Comparison of ENCODE assay signal across 24 cellular contexts in genomic region chr7:119963654-119964053, GRCh38.
A peak's percentile ranks its signal among the peaks of the same experiment; 100 is the strongest.
DNase-seq lines count a peak whose midpoint lies in the region; ATAC-seq, FAIRE-seq and TF ChIP-seq lines count a peak whose summit lies in the region.
"Had no signal": no experiment of that assay in that cellular context is flagged by ENCODE, and none has a peak within 500 bp of the region (broad histone marks: within the 10 kb centered on the region; RNA-seq: fewer than 3 reads in every experiment).

No MANE protein-coding gene starts in this region.

- intact Hi-C loops in HCT116 (cut with micrococcal nuclease) (no loop called here), kidney (cut with DNase I) (no loop called here)

- no peak overlapping the region for H3K14ac ChIP-seq in mesenchymal stem cell (ENCODE audit: low read length in 2 of 2)

- H3K9ac ChIP-seq in HCT116 (ENCODE audit: low read length) (no peak overlapping the region), OCI-LY3 (ENCODE audit: low read length) (no peak overlapping the region), mesenchymal stem cell (ENCODE audit: low read length) (no peak overlapping the region), kidney (ENCODE audit: low read length in 2 of 2) (no peak overlapping the region)
- H3K9ac ChIP-seq: SK-N-SH had no signal

- H3K23ac ChIP-seq in mesenchymal stem cell (ENCODE audit: low read length in 2 of 2) = no peak overlapping the region

- H3K4me2 ChIP-seq in HCT116 (ENCODE audit: low read length) (no peak overlapping the region), OCI-LY3 (ENCODE audit: low read length) (no peak overlapping the region), mesenchymal stem cell (ENCODE audit: low read length, poor library complexity, severe bottlenecking) (no peak overlapping the region)
- H3K4me2 ChIP-seq: A549, SK-N-SH had no signal

- TF ChIP-seq RAD21 in HCT116 (IDR thresholded peaks at IDR 0.05; ENCODE audit: low read depth) = no peak

- peaks cover 6% of the 10 kb centered on the region for H3K9me3 Mint-ChIP-seq in natural killer cell treated with Interleukin-12 subunit alpha and Interleukin-12 subunit beta and Interleukin-15 and Interleukin-18, amount 100 ng/mL, for 72 hours

- H3K4me1 ChIP-seq in HCT116 (ENCODE audit: control insufficient read depth in 1 of 2, insufficient read depth in 2 of 2, low read length in 2 of 2) = no peaks in the 10 kb centered on the region
- no peaks in the 10 kb centered on the region for H3K4me1 ChIP-seq in OCI-LY3 (ENCODE audit: low read length)
- H3K4me1 ChIP-seq in mesenchymal stem cell (ENCODE audit: control insufficient read depth, insufficient read depth, low read depth, low read length) = no peaks in the 10 kb centered on the region
- H3K4me1 ChIP-seq in kidney (ENCODE audit: control insufficient read depth in 1 of 2, insufficient read depth in 1 of 2, low read depth in 1 of 2, low read length in 2 of 2) = no peaks in the 10 kb centered on the region
- H3K4me1 ChIP-seq: A549 had no signal

- no peaks in the 10 kb centered on the region for H3K27me3 Mint-ChIP-seq in natural killer cell treated with Interleukin-12 subunit alpha and Interleukin-12 subunit beta and Interleukin-15 and Interleukin-18, amount 100 ng/mL, for 72 hours

- H2BK12ac ChIP-seq in mesenchymal stem cell (ENCODE audit: low read length in 2 of 2) = no peak overlapping the region

- H2BK5ac ChIP-seq in mesenchymal stem cell (ENCODE audit: low read depth, low read length, poor library complexity, severe bottlenecking) = no peak overlapping the region

- H3K9me3 ChIP-seq in HCT116 (ENCODE audit: control insufficient read depth in 1 of 2, insufficient read depth in 1 of 2, low read depth in 1 of 2, low read length in 2 of 2) = no peaks in the 10 kb centered on the region
- H3K9me3 ChIP-seq in OCI-LY3 (ENCODE audit: insufficient read depth, low read length) = no peaks in the 10 kb centered on the region
- no peaks in the 10 kb centered on the region for H3K9me3 ChIP-seq in mesenchymal stem cell (ENCODE audit: control insufficient read depth, low read length)
- no peaks in the 10 kb centered on the region for H3K9me3 ChIP-seq in kidney (ENCODE audit: control insufficient read depth in 1 of 2, low read length in 2 of 2)
- H3K9me3 ChIP-seq: A549, SK-N-SH had no signal

- no peak overlapping the region for H3K4me3 Mint-ChIP-seq in natural killer cell treated with Interleukin-12 subunit alpha and Interleukin-12 subunit beta and Interleukin-15 and Interleukin-18, amount 100 ng/mL, for 72 hours
- H3K4me3 Mint-ChIP-seq: CD14-positive monocyte had no signal

- TF ChIP-seq CTCF in HCT116 (IDR thresholded peaks at IDR 0.05 in 2 of 3, conservative IDR thresholded peaks at IDR 0.05 in 1 of 3; ENCODE audit: borderline replicate concordance in 1 of 3, insufficient read depth in 1 of 3, low read depth in 2 of 3, low read length in 2 of 3) = no peak
- TF ChIP-seq CTCF in OCI-LY3 (IDR thresholded peaks at IDR 0.05; ENCODE audit: low read depth, low read length) = no peak
- TF ChIP-seq CTCF in kidney (IDR thresholded peaks at IDR 0.05; ENCODE audit: borderline replicate concordance, extremely low read depth, insufficient read depth) = no peak

- no peak overlapping the region for H4K91ac ChIP-seq in mesenchymal stem cell (ENCODE audit: low read length)

- H2AK5ac ChIP-seq in mesenchymal stem cell (ENCODE audit: low read length, severe bottlenecking) = no peak overlapping the region

- no peak overlapping the region for H2BK15ac ChIP-seq in mesenchymal stem cell (ENCODE audit: low read depth, poor library complexity, severe bottlenecking)

- no peak for TF ChIP-seq POLR2A in HCT116 (IDR thresholded peaks at IDR 0.05; ENCODE audit: borderline replicate concordance, extremely low read depth, insufficient read depth, insufficient read length)

- no peak overlapping the region for H3K27ac Mint-ChIP-seq in natural killer cell treated with Interleukin-12 subunit alpha and Interleukin-12 subunit beta and Interleukin-15 and Interleukin-18, amount 100 ng/mL, for 72 hours
- H3K27ac Mint-ChIP-seq: CD14-positive monocyte had no signal

- no peaks in the 10 kb centered on the region for H3K27me3 ChIP-seq in HCT116 (ENCODE audit: insufficient read depth, low read length)
- H3K27me3 ChIP-seq in OCI-LY3 (ENCODE audit: low read depth, low read length) = no peaks in the 10 kb centered on the region
- no peaks in the 10 kb centered on the region for H3K27me3 ChIP-seq in mesenchymal stem cell (ENCODE audit: control insufficient read depth in 1 of 2, insufficient read depth in 1 of 2, low read length in 2 of 2)

- no peak overlapping the region for H4K8ac ChIP-seq in mesenchymal stem cell (ENCODE audit: low read length)

- no peak overlapping the region for H2BK120ac ChIP-seq in mesenchymal stem cell (ENCODE audit: low read depth, low read length)

- H4K20me1 ChIP-seq in HCT116 (ENCODE audit: insufficient read depth) = no peaks in the 10 kb centered on the region
- no peaks in the 10 kb centered on the region for H4K20me1 ChIP-seq in OCI-LY3 (ENCODE audit: insufficient read depth, low read length)

- RAD21 ChIA-PET in HCT116 (lab: Charles Lee; ENCODE audit: low non-redundant PET in 1 of 2, low total read pairs in 2 of 2, uncharacterized antibody in 2 of 2, unreplicated experiment in 2 of 2) = no interaction called here

- CTCF ChIA-PET in HCT116 (lab: Charles Lee) = no interaction called here

- no TSS peak for BruUV-seq in HCT116 (replicated peaks; lab: Mats Ljungman, UMichigan)

- no peak for ATAC-seq in HCT116
- ATAC-seq in natural killer cell treated with Interleukin-12 subunit alpha and Interleukin-12 subunit beta and Interleukin-15 and Interleukin-18, amount 100 ng/mL, for 72 hours = no peak
- ATAC-seq: A549, HepG2, Panc1 had no signal

- DNase-seq in HCT116 (ENCODE audit: low read depth, low spot score) (no peak), amniotic epithelial cell (ENCODE audit: low read depth) (peak; percentile 29), mesenchymal stem cell (peak; percentile 24), kidney (no peak), dedifferentiated amniotic fluid mesenchymal stem cell (ENCODE audit: extremely low spot score) (no peak), activated gamma-delta T cell (lab: John Stamatoyannopoulos, UW) (no peak)
- DNase-seq in natural killer cell treated with Interleukin-12 subunit alpha and Interleukin-12 subunit beta and Interleukin-15 and Interleukin-18, amount 100 ng/mL, for 72 hours (ENCODE audit: low spot score) = no peak
- DNase-seq: GF-D8, Kasumi-1, NCI-H1417 treated with DMSO at 0.1 percent for 48 hours, NCI-H2029, NCI-H2171, NCI-H510A, NCI-H774, Right ventricle myocardium superior, SK-N-SH had no signal

- no peaks in the 10 kb centered on the region for H3K4me1 Mint-ChIP-seq in natural killer cell treated with Interleukin-12 subunit alpha and Interleukin-12 subunit beta and Interleukin-15 and Interleukin-18, amount 100 ng/mL, for 72 hours (ENCODE audit: low read depth in 2 of 2)
- H3K4me1 Mint-ChIP-seq: CD14-positive monocyte had no signal

- H3K79me2 ChIP-seq in HCT116 (ENCODE audit: insufficient read depth, low read length) (no peaks in the 10 kb centered on the region), OCI-LY3 (ENCODE audit: low read length) (no peaks in the 10 kb centered on the region)

- no peak overlapping the region for H3K18ac ChIP-seq in mesenchymal stem cell (ENCODE audit: low read depth in 1 of 2, low read length in 2 of 2)

- H3K4me3 ChIP-seq in HCT116 (replicated peaks in 1 of 2; ENCODE audit: low read depth in 1 of 2, low read length in 2 of 2) = no peak overlapping the region
- no peak overlapping the region for H3K4me3 ChIP-seq in OCI-LY3 (ENCODE audit: low read length)
- H3K4me3 ChIP-seq in mesenchymal stem cell (ENCODE audit: insufficient read depth in 1 of 2, low read depth in 1 of 2, low read length in 2 of 2) = no peak overlapping the region
- no peak overlapping the region for H3K4me3 ChIP-seq in kidney (ENCODE audit: low read length in 2 of 2)
- H3K4me3 ChIP-seq: A549 had no signal

- no peak overlapping the region for H3K27ac ChIP-seq in HCT116 (ENCODE audit: low read depth, low read length)
- H3K27ac ChIP-seq in OCI-LY3 (ENCODE audit: low read length) = no peak overlapping the region
- H3K27ac ChIP-seq in mesenchymal stem cell (ENCODE audit: low read length, poor library complexity, severe bottlenecking) = no peak overlapping the region
- H3K27ac ChIP-seq in kidney (ENCODE audit: low read depth in 2 of 2, low read length in 2 of 2) = no peak overlapping the region
- H3K27ac ChIP-seq: A549 had no signal

- no peak overlapping the region for H3K4ac ChIP-seq in mesenchymal stem cell (ENCODE audit: low read depth in 1 of 2, low read length in 2 of 2)

- H3K79me1 ChIP-seq in mesenchymal stem cell (replicated peaks; ENCODE audit: low read length, poor library complexity, severe bottlenecking) = no peaks in the 10 kb centered on the region

- POLR2A ChIA-PET in HCT116 (lab: Charles Lee) = no interaction called here

- H3K9me2 ChIP-seq in HCT116 (ENCODE audit: insufficient read depth) = no peaks in the 10 kb centered on the region
- H3K9me2 ChIP-seq: SK-N-SH had no signal

- peak overlapping the region; percentile 68 for H2AFZ ChIP-seq in HCT116 (ENCODE audit: low read depth, low read length, poor library complexity, severe bottlenecking)
- H2AFZ ChIP-seq in OCI-LY3 (ENCODE audit: low read depth, low read length) = peak overlapping the region; percentile 51; the same call in 1 of the 2 replicates
- H2AFZ ChIP-seq in mesenchymal stem cell (ENCODE audit: low read depth, low read length) = no peak overlapping the region

- FAIRE-seq in kidney (lab: Jason Lieb, UNC) = no peak
- FAIRE-seq: A549, GM12891, GM18507, H1, HepG2 had no signal

- H3K36me3 ChIP-seq in HCT116 (ENCODE audit: control insufficient read depth in 1 of 2, insufficient read depth in 2 of 2, low read length in 2 of 2) = no peaks in the 10 kb centered on the region
- H3K36me3 ChIP-seq in OCI-LY3 (replicated peaks; ENCODE audit: low read depth, low read length) = no peaks in the 10 kb centered on the region
- no peaks in the 10 kb centered on the region for H3K36me3 ChIP-seq in mesenchymal stem cell (ENCODE audit: control insufficient read depth in 1 of 2, insufficient read depth in 2 of 2, low read depth in 1 of 2, low read length in 2 of 2)
- H3K36me3 ChIP-seq in kidney (ENCODE audit: control insufficient read depth in 1 of 2, insufficient read depth in 2 of 2, low read length in 2 of 2) = no peaks in the 10 kb centered on the region

- no peaks in the 10 kb centered on the region for H3K36me3 Mint-ChIP-seq in natural killer cell treated with Interleukin-12 subunit alpha and Interleukin-12 subunit beta and Interleukin-15 and Interleukin-18, amount 100 ng/mL, for 72 hours
- H3K36me3 Mint-ChIP-seq: CD14-positive monocyte had no signal

TF ChIP-seq in HCT116, 20 proteins besides CTCF, POLR2A, EP300 and RAD21 (continues in another document):
- TF ChIP-seq POLR2AphosphoS5 (IDR thresholded peaks at IDR 0.05; ENCODE audit: low read depth, low read length) (no peak), EZH2phosphoT487 (IDR thresholded peaks at IDR 0.05; ENCODE audit: borderline replicate concordance) (no peak), ZNF274 (IDR thresholded peaks at IDR 0.05; ENCODE audit: low read depth, low read length) (no peak), MAX (IDR thresholded peaks at IDR 0.05) (no peak), JUND (IDR thresholded peaks at IDR 0.05) (no peak)

Comparison
In these comparisons a context has a peak if more than half of its experiments do, and no peak if none do; other contexts are left out.
1. DNase-seq: peak in amniotic epithelial cell (single experiment) and mesenchymal stem cell (single experiment); none in HCT116 (single experiment), kidney (single experiment), natural killer cell treated with Interleukin-12 subunit alpha and Interleukin-12 subunit beta and Interleukin-15 and Interleukin-18, amount 100 ng/mL, for 72 hours (single experiment), dedifferentiated amniotic fluid mesenchymal stem cell (single experiment) and activated gamma-delta T cell (single experiment).